8 cellular contexts compared by ENCODE assay signal in genomic region chr12:88597361-88597760, GRCh38.
"Had no signal": no experiment of that assay in that cellular context is flagged by ENCODE, and none has a peak within 500 bp of the region (broad histone marks: within the 10 kb centered on the region; RNA-seq: fewer than 3 reads in every experiment).

No MANE protein-coding gene starts in this region.

- H2AFZ ChIP-seq: GM23338 had no signal

- H3K9me3 Mint-ChIP-seq: GM23338, H9 had no signal

- FAIRE-seq: H1, H54, HepG2 had no signal

- ATAC-seq: GM23338, HepG2 had no signal

- H3K4me3 ChIP-seq: GM23338 had no signal

- H3K27me3 Mint-ChIP-seq: IgD-negative memory B cell had no signal

- H3K36me3 Mint-ChIP-seq: IgD-negative memory B cell had no signal

- H3K27ac Mint-ChIP-seq: GM23338, IgD-negative memory B cell had no signal

- H3K27ac ChIP-seq: HL-60 had no signal

- H3K4me3 Mint-ChIP-seq: GM23338, H9, IgD-negative memory B cell had no signal

- H3K4me2 ChIP-seq: GM23338 had no signal

- DNase-seq: H9, HCEC 1CT had no signal

- H3K4me1 Mint-ChIP-seq: GM23338, IgD-negative memory B cell had no signal
